Comparison of ENCODE assay signal across 27 cellular contexts in genomic region chr19:45539460-45539859, GRCh38. TPM values are rescaled to one million over a fixed set of nuclear protein-coding genes. Genes with fewer than 3 reads are reported as not detected.
"Had no signal": no experiment of that assay in that cellular context is flagged by ENCODE, and none has a peak within 500 bp of the region (broad histone marks: within the 10 kb centered on the region; RNA-seq: fewer than 3 reads in every experiment).

No MANE protein-coding gene starts in this region.

- H3K4me3 Mint-ChIP-seq: memory B cell; natural killer cell; neural crest cell; stimulated activated naive CD8-positive, alpha-beta T cell treated with anti-CD3 and anti-CD28 coated beads, Interleukin-15, amount 100 ng/mL, for 72 hours had no signal

- H3K27me3 Mint-ChIP-seq: memory B cell; stimulated activated naive CD8-positive, alpha-beta T cell treated with anti-CD3 and anti-CD28 coated beads, Interleukin-15, amount 100 ng/mL, for 72 hours had no signal

- H3K27me3 ChIP-seq: heart right ventricle, neutrophil, pancreas, right lobe of liver, suprapubic skin, vagina had no signal

- H3K27ac Mint-ChIP-seq: memory B cell; natural killer cell; stimulated activated naive CD8-positive, alpha-beta T cell treated with anti-CD3 and anti-CD28 coated beads, Interleukin-15, amount 100 ng/mL, for 72 hours had no signal

- H3K36me3 Mint-ChIP-seq: memory B cell, natural killer cell had no signal

- H3K4me1 Mint-ChIP-seq: natural killer cell; stimulated activated naive CD8-positive, alpha-beta T cell treated with anti-CD3 and anti-CD28 coated beads, Interleukin-15, amount 100 ng/mL, for 72 hours had no signal

- H3K4me2 ChIP-seq: smooth muscle cell had no signal

- ATAC-seq: heart right ventricle; left colon; natural killer cell; pancreas; right lobe of liver; stimulated activated naive CD8-positive, alpha-beta T cell treated with anti-CD3 and anti-CD28 coated beads, Interleukin-15, amount 100 ng/mL, for 72 hours had no signal

- H3K9me3 Mint-ChIP-seq: natural killer cell, neural crest cell had no signal

- H3K4me3 ChIP-seq: coronary artery, heart right ventricle, lung, pancreas, right lobe of liver, smooth muscle cell, suprapubic skin, vagina had no signal

- H3K4me1 ChIP-seq: pancreas, right lobe of liver, vagina had no signal

- H3K36me3 ChIP-seq: heart right ventricle, neutrophil, pancreas, right lobe of liver, suprapubic skin, vagina had no signal

- DNase-seq: dermis blood vessel endothelial cell; effector memory CD4-positive, alpha-beta T cell; erythroblast; foreskin melanocyte; glutamatergic neuron; heart right ventricle; hippocampal formation; left colon; natural killer cell; right lobe of liver; stimulated activated CD4-positive, alpha-beta T cell treated with anti-CD3 and anti-CD28 coated beads, Interleukin-12 subunit alpha, Interleukin-12 subunit beta, amount 100 ng/mL, for 4 hours; stimulated activated CD4-positive, alpha-beta T cell treated with anti-CD3 and anti-CD28 coated beads, Interleukin-1b, Interleukin-23, amount 100 ng/mL, for 48 hours; stimulated activated CD4-positive, alpha-beta T cell treated with anti-CD3 and anti-CD28 coated beads, Interleukin-4, amount 100 ng/mL, for 1 hour; stimulated activated CD8-positive, alpha-beta memory T cell treated with anti-CD3 and anti-CD28 coated beads, Interleukin-4, amount 100 ng/mL, for 48 hours; stimulated activated naive CD4-positive, alpha-beta T cell; stimulated activated naive CD8-positive, alpha-beta T cell treated with anti-CD3 and anti-CD28 coated beads, Interleukin-15, amount 100 ng/mL, for 72 hours; trophoblast cell had no signal

- H3K9me3 ChIP-seq: neutrophil, pancreas, right lobe of liver, suprapubic skin, vagina had no signal

- H3K27ac ChIP-seq: coronary artery, heart right ventricle, neutrophil, pancreas, right lobe of liver, suprapubic skin, vagina had no signal

RNA-seq across cellular contexts. Expression of gene PPM1N, which starts 41.2 kb away (rescaled TPM):
- total RNA-seq: kidney epithelial cell, neural crest cell had no signal
